26 cellular contexts compared by ENCODE assay signal in genomic region chr6:142285235-142286087, GRCh38. TPM values are rescaled to one million over a fixed set of nuclear protein-coding genes. Genes with fewer than 3 reads are reported as not detected.
"Had no signal": no experiment of that assay in that cellular context is flagged by ENCODE, and none has a peak within 500 bp of the region (broad histone marks: within the 10 kb centered on the region; RNA-seq: fewer than 3 reads in every experiment).

No MANE protein-coding gene starts in this region.

- ATAC-seq: activated T-cell treated with anti-CD3 and anti-CD28 coated beads, Interleukin-2, amount 50 U/mL, for 4 hours; SK-N-SH treated with all-trans-retinoic acid at 6 μM for 48 hours had no signal

- H3K4me1 Mint-ChIP-seq: activated B cell treated with CpG ODN at 0.5 μM for 24 hours; activated CD4-positive, alpha-beta T cell treated with anti-CD3 and anti-CD28 coated beads, Interleukin-2, amount 10 ng/mL, durations not matched to agents 7 days and 5 days; activated naive CD8-positive, alpha-beta T cell treated with anti-CD3 and anti-CD28 coated beads, Interleukin-2, amount 10 ng/mL, durations not matched to agents 7 days and 5 days had no signal

- H3K9me3 Mint-ChIP-seq: activated CD4-positive, alpha-beta T cell treated with anti-CD3 and anti-CD28 coated beads, Interleukin-2, amount 10 ng/mL, durations not matched to agents 7 days and 5 days; activated naive CD8-positive, alpha-beta T cell treated with anti-CD3 and anti-CD28 coated beads, Interleukin-2, amount 10 ng/mL, durations not matched to agents 7 days and 5 days had no signal

- H3K27ac ChIP-seq: adrenal gland, Peyer's patch, RWPE1, SJSA1 had no signal

- H3K27ac Mint-ChIP-seq: activated B cell treated with CpG ODN at 0.5 μM for 24 hours; activated CD4-positive, alpha-beta memory T cell treated with anti-CD3 and anti-CD28 coated beads for 36 hours; activated CD4-positive, alpha-beta T cell treated with anti-CD3 and anti-CD28 coated beads, Interleukin-2, amount 10 ng/mL, durations not matched to agents 7 days and 5 days; activated naive CD8-positive, alpha-beta T cell treated with anti-CD3 and anti-CD28 coated beads, Interleukin-2, amount 10 ng/mL, durations not matched to agents 7 days and 5 days had no signal

- H3K27me3 ChIP-seq: adrenal gland, Peyer's patch, SJSA1 had no signal

- H3K4me3 Mint-ChIP-seq: activated B cell treated with CpG ODN at 0.5 μM for 24 hours; activated CD4-positive, alpha-beta memory T cell treated with anti-CD3 and anti-CD28 coated beads for 36 hours; activated CD4-positive, alpha-beta T cell treated with anti-CD3 and anti-CD28 coated beads, Interleukin-2, amount 10 ng/mL, durations not matched to agents 7 days and 5 days; activated naive CD8-positive, alpha-beta T cell treated with anti-CD3 and anti-CD28 coated beads, Interleukin-2, amount 10 ng/mL, durations not matched to agents 7 days and 5 days; activated T-cell treated with anti-CD3 and anti-CD28 coated beads, Interleukin-2, amount 50 U/mL, for 4 hours had no signal

- H3K4me3 ChIP-seq: adrenal gland, Peyer's patch, SJSA1 had no signal

- H3K9me3 ChIP-seq: adrenal gland, Peyer's patch, SJSA1 had no signal

- H3K36me3 Mint-ChIP-seq: activated CD4-positive, alpha-beta memory T cell treated with anti-CD3 and anti-CD28 coated beads for 36 hours; activated naive CD8-positive, alpha-beta T cell treated with anti-CD3 and anti-CD28 coated beads, Interleukin-2, amount 10 ng/mL, durations not matched to agents 7 days and 5 days had no signal

- H3K27me3 Mint-ChIP-seq: activated B cell treated with CpG ODN at 0.5 μM for 24 hours; activated CD4-positive, alpha-beta memory T cell treated with anti-CD3 and anti-CD28 coated beads for 36 hours; activated CD4-positive, alpha-beta T cell treated with anti-CD3 and anti-CD28 coated beads, Interleukin-2, amount 10 ng/mL, durations not matched to agents 7 days and 5 days had no signal

- H3K36me3 ChIP-seq: adrenal gland, Peyer's patch, SJSA1 had no signal

- DNase-seq: activated B cell treated with CpG ODN at 0.5 μM for 24 hours; activated CD4-positive, alpha-beta memory T cell treated with anti-CD3 and anti-CD28 coated beads for 36 hours; activated CD4-positive, alpha-beta T cell treated with anti-CD3 and anti-CD28 coated beads for 1 hour; activated CD4-positive, alpha-beta T cell treated with anti-CD3 and anti-CD28 coated beads, Interleukin-2, amount 10 ng/mL, durations not matched to agents 7 days and 5 days; activated CD8-positive, alpha-beta memory T cell treated with anti-CD3 and anti-CD28 coated beads for 24 hours; activated effector memory CD4-positive, alpha-beta T cell treated with anti-CD3 and anti-CD28 coated beads, Interleukin-2, amount 50 U/mL, for 16 hours; activated naive CD4-positive, alpha-beta T cell treated with anti-CD3 and anti-CD28 coated beads, Interleukin-2, amount 50 U/mL, for 16 hours; activated naive CD8-positive, alpha-beta T cell treated with anti-CD3 and anti-CD28 coated beads, Interleukin-2, amount 10 ng/mL, durations not matched to agents 7 days and 5 days; activated T-cell treated with anti-CD3 and anti-CD28 coated beads, Interleukin-2, amount 50 U/mL, for 4 hours; adrenal gland; anterior cingulate cortex; NCI-H1105 treated with DMSO at 0.1 percent for 48 hours; NCI-H1436 treated with DMSO at 0.1 percent for 48 hours; NCI-H187; NCI-H2081; NCI-H510A treated with DMSO at 0.1 percent for 48 hours; NCI-H69; NK-92 treated with Interleukin-12 subunit alpha and Interleukin-12 subunit beta, amount 100 ng/mL, for 24 hours; OCI-M1; Peyer's patch; SHP77; SW 1271 had no signal

- H3K4me1 ChIP-seq: adrenal gland, Peyer's patch, SJSA1 had no signal

RNA-seq across cellular contexts. Expression of gene ADGRG6, which starts 16.3 kb away (rescaled TPM):
- total RNA-seq: activated B cell treated with CpG ODN at 0.5 μM for 24 hours; T-helper 1 cell treated with Interleukin-12 subunit alpha and Interleukin-12 subunit beta and Interleukin-4 antibody, amounts not matched to agents 30 ng/mL and 1 ng/mL, for 36 hours had no signal
